Comparison of ENCODE assay signal across 7 cellular contexts in genomic region chr4:45207864-45208331, GRCh38.
DNase-seq lines count a peak whose midpoint lies in the region; ATAC-seq and TF ChIP-seq lines count a peak whose summit lies in the region.
"Not testable (repeated sequence)": the region's sequence is repeated elsewhere in the genome, so short reads cannot be mapped to it uniquely, and the experiment has no call there.

No MANE protein-coding gene starts in this region.

- H3K9me3 ChIP-seq in RWPE2 (ENCODE audit: severe bottlenecking); right cardiac atrium (ENCODE audit: control insufficient read depth, low read length); sigmoid colon: not testable (repeated sequence)

- H3K27me3 Mint-ChIP-seq in osteocyte (ENCODE audit: unreplicated experiment) = not testable (repeated sequence)

- H3K4me3 Mint-ChIP-seq in osteocyte (ENCODE audit: unreplicated experiment) = not testable (repeated sequence)

- DNase-seq in RWPE2 (ENCODE audit: low spot score) (peak; percentile 29), activated gamma-delta T cell (lab: John Stamatoyannopoulos, UW) (peak; percentile 16), Right ventricle myocardium inferior (ENCODE audit: missing footprints) (peak; percentile 54), right cardiac atrium (peak in 2 of 3 donors; percentile 13 to 52), left lobe of liver (ENCODE audit: low spot score) (peak; percentile 40), osteocyte (ENCODE audit: extremely low spot score, unreplicated experiment) (peak; percentile 83), sigmoid colon (peak; percentile 55)

- not testable (repeated sequence) for H3K27ac Mint-ChIP-seq in osteocyte (ENCODE audit: unreplicated experiment)

- H3K9me3 Mint-ChIP-seq in osteocyte (ENCODE audit: unreplicated experiment) = peaks cover 29% of the 10 kb centered on the region

- H3K27ac ChIP-seq in RWPE2 (ENCODE audit: poor library complexity, severe bottlenecking); right cardiac atrium (ENCODE audit: low read length); sigmoid colon: not testable (repeated sequence)

- intact Hi-C loops in Right ventricle myocardium inferior (cut with DNase I); right cardiac atrium (cut with DNase I); sigmoid colon (cut with DNase I): not testable (repeated sequence)

- H3K4me1 ChIP-seq in RWPE2 (ENCODE audit: insufficient read depth, poor library complexity, severe bottlenecking); right cardiac atrium (ENCODE audit: control insufficient read depth, insufficient read depth, low read length); sigmoid colon: not testable (repeated sequence)

- H3K27me3 ChIP-seq in RWPE2 (ENCODE audit: insufficient read depth, poor library complexity, severe bottlenecking); right cardiac atrium (ENCODE audit: control insufficient read depth, insufficient read depth); sigmoid colon: not testable (repeated sequence)

- WGBS in right cardiac atrium = 95% methylated on average over 27 of the region's 27 CpGs
- 96% methylated on average over 27 of the region's 27 CpGs for WGBS in sigmoid colon, 2 donors

- TF ChIP-seq POLR2A in sigmoid colon (IDR thresholded peaks at IDR 0.05) = not testable (repeated sequence)

- ATAC-seq in RWPE2 (ENCODE audit: low read depth); Right ventricle myocardium inferior; right cardiac atrium; left lobe of liver: not testable (repeated sequence)

- H3K4me1 Mint-ChIP-seq in osteocyte (ENCODE audit: unreplicated experiment) = not testable (repeated sequence)

- TF ChIP-seq CTCF in RWPE2 (IDR thresholded peaks at IDR 0.05; ENCODE audit: poor library complexity, severe bottlenecking); osteocyte (IDR thresholded peaks at IDR 0.05); sigmoid colon (IDR thresholded peaks at IDR 0.05): not testable (repeated sequence)

- not testable (repeated sequence) for H3K4me3 ChIP-seq in RWPE2 (ENCODE audit: severe bottlenecking); right cardiac atrium (ENCODE audit: low read length); sigmoid colon

- not testable (repeated sequence) for H3K36me3 Mint-ChIP-seq in osteocyte (ENCODE audit: unreplicated experiment)

- not testable (repeated sequence) for H3K36me3 ChIP-seq in RWPE2 (ENCODE audit: low read depth); sigmoid colon

- not testable (repeated sequence) for TF ChIP-seq EP300 in sigmoid colon (IDR thresholded peaks at IDR 0.05)

Comparison
In these comparisons a context has a peak if more than half of its experiments do, and no peak if none do; other contexts are left out.
1. DNase-seq: peak in every context shown above with its lines; median percentile 83 in osteocyte; 55 in sigmoid colon; 54 in Right ventricle myocardium inferior; 40 in left lobe of liver; 32 in right cardiac atrium; 29 in RWPE2; 16 in activated gamma-delta T cell.